In genomic region chr7:67440321-67440720, GRCh38 we compare ENCODE assay signal across 8 cellular contexts.
"Had no signal": no experiment of that assay in that cellular context is flagged by ENCODE, and none has a peak within 500 bp of the region (broad histone marks: within the 10 kb centered on the region; RNA-seq: fewer than 3 reads in every experiment).

No MANE protein-coding gene starts in this region.

- H3K4me3 Mint-ChIP-seq: GM23338, H9, IgD-negative memory B cell had no signal

- ATAC-seq: GM23338, HepG2 had no signal

- FAIRE-seq: H1, H54, HepG2, HTR-8/SVneo had no signal

- H3K4me1 Mint-ChIP-seq: GM23338, IgD-negative memory B cell had no signal

- H3K36me3 Mint-ChIP-seq: IgD-negative memory B cell had no signal

- H3K4me3 ChIP-seq: GM23338 had no signal

- H3K27ac Mint-ChIP-seq: GM23338, H9, IgD-negative memory B cell had no signal

- DNase-seq: H9, HCEC 1CT had no signal

- H3K27me3 Mint-ChIP-seq: IgD-negative memory B cell had no signal
